19 cellular contexts compared by ENCODE assay signal in the genomic region with DNA sequence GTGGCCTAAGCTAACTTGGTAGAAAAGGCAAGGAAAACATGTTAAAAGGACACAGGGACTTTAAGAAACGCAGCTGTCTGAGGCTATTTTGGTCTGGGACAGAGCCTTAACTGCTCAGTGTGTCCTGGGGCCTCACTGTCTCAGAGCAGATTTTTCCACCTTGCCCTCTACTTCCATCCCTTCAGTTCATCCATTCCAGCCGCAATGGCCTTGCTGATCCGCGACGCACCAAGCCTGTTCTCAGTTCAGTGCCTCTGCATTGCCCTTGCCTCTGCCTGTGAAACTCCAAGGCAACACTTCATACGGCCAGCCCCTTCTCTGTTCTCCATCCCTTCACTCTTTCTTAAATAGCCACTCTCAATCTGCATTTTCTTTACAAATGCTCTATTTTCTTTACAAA.
"Had no signal": no experiment of that assay in that cellular context is flagged by ENCODE, and none has a peak within 500 bp of the region (broad histone marks: within the 10 kb centered on the region; RNA-seq: fewer than 3 reads in every experiment).

No MANE protein-coding gene starts in this region.

- H3K36me3 ChIP-seq: cardiac muscle cell, gastroesophageal sphincter, heart left ventricle, pancreas, prostate gland, suprapubic skin, tibial artery, upper lobe of right lung had no signal

- H3K9me3 ChIP-seq: gastroesophageal sphincter, heart left ventricle, mucosa of descending colon, pancreas, prostate gland, suprapubic skin, tibial artery, upper lobe of right lung had no signal

- FAIRE-seq: endothelial cell of umbilical vein, kidney, pancreas, small intestine had no signal

- H3K27ac ChIP-seq: cardiac muscle cell, coronary artery, gastroesophageal sphincter, heart left ventricle, pancreas, prostate gland, suprapubic skin, tibial artery, upper lobe of right lung had no signal

- ATAC-seq: gastroesophageal sphincter, heart left ventricle, left colon, upper lobe of right lung had no signal

- H3K27me3 ChIP-seq: cardiac muscle cell, gastroesophageal sphincter, heart left ventricle, pancreas, suprapubic skin, tibial artery, upper lobe of right lung had no signal

- H3K4me1 ChIP-seq: gastroesophageal sphincter, pancreas, prostate gland, tibial artery, upper lobe of right lung had no signal

- H3K4me3 ChIP-seq: cardiac muscle cell, coronary artery, gastroesophageal sphincter, heart left ventricle, mucosa of descending colon, pancreas, prostate gland, suprapubic skin, tibial artery, upper lobe of right lung had no signal

- DNase-seq: activated CD4-positive, alpha-beta T cell treated with anti-CD3 and anti-CD28 coated beads for 1 hour; aorta; cerebellar nuclear complex; heart left ventricle; kidney; left colon; naive B cell; pancreas; retina; upper lobe of right lung had no signal
